In the genomic region with DNA sequence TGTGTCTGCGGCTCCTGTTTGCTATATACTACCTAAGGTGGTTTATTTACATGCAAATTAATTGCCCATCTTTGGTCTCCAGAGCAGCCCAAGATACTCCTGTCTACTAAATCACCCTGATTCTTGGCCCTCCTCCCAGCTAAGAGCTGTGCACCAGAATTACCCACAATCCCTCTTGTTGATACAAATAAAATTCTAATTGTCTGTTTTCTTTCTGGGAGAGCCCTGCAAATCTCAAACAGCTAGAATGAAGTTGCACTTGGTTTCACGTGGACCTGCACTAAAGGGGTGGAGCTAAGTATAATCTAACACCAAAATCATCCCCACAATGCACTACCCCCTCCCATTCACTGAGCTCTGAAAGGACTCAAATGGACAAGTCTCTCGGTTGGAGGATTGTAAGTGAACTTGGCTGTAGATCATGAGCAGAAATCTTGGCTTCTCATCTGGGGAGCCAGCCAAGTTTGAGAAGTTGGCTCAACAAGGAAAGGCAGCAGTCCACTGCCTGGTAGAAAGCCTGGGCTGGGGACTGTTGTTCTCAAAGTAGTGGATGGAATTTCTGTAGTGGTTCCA, we compare ENCODE assay signal across 8 cellular contexts. TPM values are rescaled to one million over a fixed set of nuclear protein-coding genes. Genes with fewer than 3 reads are reported as not detected.
DNase-seq lines count a peak whose midpoint lies in the region; ATAC-seq and TF ChIP-seq lines count a peak whose summit lies in the region.

No MANE protein-coding gene starts in this region.

- intact Hi-C loops in sciatic nerve (cut with DNase I): no loop called here

- in situ Hi-C loops in Caki2 (cut with HindIII; ENCODE audit: low pct_unique_long_range_greater_than_20kb, low sequenced_read_pairs): no loop called here

- H3K9me3 ChIP-seq in T-helper 17 cell (ENCODE audit: control insufficient read depth, low read length, poor library complexity, severe bottlenecking) (no peaks in the 10 kb centered on the region), gastroesophageal sphincter (no peaks in the 10 kb centered on the region)

- ATAC-seq in T-helper 17 cell: no peak
- ATAC-seq in gastroesophageal sphincter: peak; percentile 84
- ATAC-seq in sciatic nerve: peak; percentile 92
- no peak for ATAC-seq in HG03039 (IDR thresholded peaks at IDR 0.05; ENCODE audit: unreplicated experiment)
- ATAC-seq in HG02973 (IDR thresholded peaks at IDR 0.05; ENCODE audit: unreplicated experiment): no peak
- no peak for ATAC-seq in GM18517 (IDR thresholded peaks at IDR 0.05; ENCODE audit: unreplicated experiment)

- no peaks in the 10 kb centered on the region for H3K27me3 ChIP-seq in gastroesophageal sphincter

- peaks cover 50% of the 10 kb centered on the region for H3K4me1 Mint-ChIP-seq in T-helper 17 cell

- H3K36me3 Mint-ChIP-seq in T-helper 17 cell (ENCODE audit: low read depth): peaks cover 12% of the 10 kb centered on the region

- peak overlapping the region; percentile 35 to 78 (median 72) for H3K27ac ChIP-seq in gastroesophageal sphincter

- WGBS in gastroesophageal sphincter (ENCODE audit: low coverage in 1 of 2), 2 donors: 7 to 22% methylated on average over 3 of the region's 3 CpGs

- no peak for TF ChIP-seq CTCF in gastroesophageal sphincter (IDR thresholded peaks at IDR 0.05)

- no peaks in the 10 kb centered on the region for H3K27me3 Mint-ChIP-seq in T-helper 17 cell

- no peak for TF ChIP-seq EP300 in gastroesophageal sphincter (IDR thresholded peaks at IDR 0.05)

- no peak overlapping the region for H3K4me3 ChIP-seq in gastroesophageal sphincter

- H3K27ac Mint-ChIP-seq in T-helper 17 cell: peak overlapping the region; percentile 66

- TF ChIP-seq POLR2A in gastroesophageal sphincter (IDR thresholded peaks at IDR 0.05): no peak

- DNase-seq in Caki2 (ENCODE audit: low read depth) (peak; percentile 19), T-helper 17 cell (no peak), sciatic nerve (ENCODE audit: low spot score) (peak; percentile 73), DMS53 (lab: John Stamatoyannopoulos, UW) (no peak)

- peaks cover 29 to 93% (median 37%) of the 10 kb centered on the region in 3 donors for H3K4me1 ChIP-seq in gastroesophageal sphincter

- H3K4me3 Mint-ChIP-seq in T-helper 17 cell: peak overlapping the region; percentile 73

- peaks cover 13 to 46% of the 10 kb centered on the region in 2 donors for H3K36me3 ChIP-seq in gastroesophageal sphincter

RNA-seq across cellular contexts. Expression of a gene that starts 6.6 kb away (rescaled TPM):
- total RNA-seq in Caki2 (2014; rRNA removed; shearing (Covaris generic); ENCODE audit: low replicate concordance): 23.1 and 35.0 TPM in 2 replicates
- 100 to 1,000 TPM; 167 to 312 TPM for total RNA-seq in T-helper 17 cell
- total RNA-seq in gastroesophageal sphincter: 10 to 100 TPM; 61.8 to 87.1 (median 80.9) TPM
- 131 TPM for total RNA-seq in sciatic nerve

Comparison
In these comparisons a context has a peak if more than half of its experiments do, and no peak if none do; other contexts are left out.
1. DNase-seq: peak in Caki2 (single experiment) and sciatic nerve (single experiment); none in T-helper 17 cell (0 of 3) and DMS53 (single experiment).
2. ATAC-seq: peak in gastroesophageal sphincter (single experiment) and sciatic nerve (single experiment); none in T-helper 17 cell (single experiment), HG03039 (single experiment), HG02973 (single experiment) and GM18517 (single experiment).